9 cellular contexts compared by ENCODE assay signal in the genomic region with DNA sequence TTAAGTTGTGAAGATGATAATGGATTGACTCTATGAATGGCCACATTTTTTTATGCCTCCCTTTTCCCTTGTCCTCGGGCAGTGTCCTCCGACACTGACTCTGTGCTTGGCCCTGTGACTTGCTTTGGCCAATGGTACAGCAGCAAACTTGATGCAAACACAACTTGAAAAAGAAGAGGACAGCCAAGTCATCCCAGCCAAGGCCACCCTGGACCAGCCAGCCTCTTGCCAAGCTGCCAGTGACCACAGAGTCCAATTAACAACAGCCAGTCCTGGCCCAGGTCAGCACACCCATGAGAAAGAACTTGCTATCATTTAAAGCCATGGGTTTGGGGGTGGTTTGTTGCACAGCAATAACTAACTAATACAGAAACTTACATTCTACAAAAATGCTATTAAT.
"Had no signal": no experiment of that assay in that cellular context is flagged by ENCODE, and none has a peak within 500 bp of the region (broad histone marks: within the 10 kb centered on the region; RNA-seq: fewer than 3 reads in every experiment).

No MANE protein-coding gene starts in this region.

- H3K36me3 ChIP-seq: HAP-1 had no signal

- H3K4me3 Mint-ChIP-seq: HFFc6, IgD-negative memory B cell had no signal

- H3K4me3 ChIP-seq: GM23248, HAP-1 had no signal

- ATAC-seq: HCT116, HepG2 had no signal

- H3K9me3 ChIP-seq: HAP-1 had no signal

- H3K4me1 Mint-ChIP-seq: IgD-negative memory B cell had no signal

- FAIRE-seq: HepG2 had no signal

- H3K4me1 ChIP-seq: HAP-1 had no signal

- H3K27ac Mint-ChIP-seq: HFFc6, IgD-negative memory B cell had no signal

- H3K27ac ChIP-seq: GM23248, HL-60 had no signal

- H3K36me3 Mint-ChIP-seq: IgD-negative memory B cell had no signal

- DNase-seq: GM23248, GOT3, H7, HFFc6 had no signal

- H3K9me3 Mint-ChIP-seq: HFFc6, IgD-negative memory B cell had no signal
